Comparison of ENCODE assay signal across 30 cellular contexts in the genomic region with DNA sequence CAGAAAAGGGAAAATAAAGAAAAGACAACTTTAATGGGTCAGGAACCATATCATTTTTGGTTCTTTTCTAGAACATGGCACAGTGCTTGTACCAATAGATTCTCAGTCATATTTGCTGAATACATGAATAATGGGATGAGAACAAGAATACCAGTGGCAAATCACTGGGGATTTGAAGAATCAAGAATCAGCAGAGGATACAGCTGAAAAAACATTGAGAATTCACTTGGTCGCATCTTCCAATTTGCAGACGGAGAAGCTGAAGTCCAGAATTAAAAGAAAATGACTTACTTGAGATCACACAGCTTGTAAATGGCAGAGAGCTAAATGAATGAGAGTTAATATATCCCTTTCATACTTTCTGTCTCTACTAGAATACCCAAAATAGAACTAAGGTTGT.
"Had no signal": no experiment of that assay in that cellular context is flagged by ENCODE, and none has a peak within 500 bp of the region (broad histone marks: within the 10 kb centered on the region; RNA-seq: fewer than 3 reads in every experiment).

No MANE protein-coding gene starts in this region.

- DNase-seq: activated B cell treated with CpG ODN at 0.5 μM for 24 hours; activated CD4-positive, alpha-beta memory T cell treated with anti-CD3 and anti-CD28 coated beads for 36 hours; activated CD4-positive, alpha-beta T cell treated with anti-CD3 and anti-CD28 coated beads for 4 hours; activated CD4-positive, alpha-beta T cell treated with anti-CD3 and anti-CD28 coated beads, Interleukin-2, amount 10 ng/mL, durations not matched to agents 24 days and 14 days; activated CD4-positive, alpha-beta T cell treated with anti-CD3 and anti-CD28 coated beads, Interleukin-2, amount 50 U/mL, for 1 hour; activated CD4-positive, alpha-beta T cell treated with anti-CD3 and anti-CD28 coated beads, Interleukin-2, amount 50 U/mL, for 4 hours; activated CD4-positive, CD25-positive, alpha-beta regulatory T cell treated with anti-CD3 and anti-CD28 coated beads, Interleukin-2, amount 50 U/mL, for 72 hours; activated CD8-positive, alpha-beta memory T cell treated with anti-CD3 and anti-CD28 coated beads, Interleukin-2, amount 50 U/mL, for 4 hours; activated CD8-positive, alpha-beta T cell treated with anti-CD3 and anti-CD28 coated beads for 36 hours; activated effector memory CD4-positive, alpha-beta T cell treated with anti-CD3 and anti-CD28 coated beads, Interleukin-2, amount 50 U/mL, for 16 hours; activated gamma-delta T cell treated with Interleukin-2 at 50 U/mL for 16 hours; activated naive CD4-positive, alpha-beta T cell; activated naive CD4-positive, alpha-beta T cell treated with anti-CD3 and anti-CD28 coated beads for 36 hours; activated naive CD4-positive, alpha-beta T cell treated with anti-CD3 and anti-CD28 coated beads, Interleukin-2, amount 50 U/mL, for 16 hours; activated naive CD8-positive, alpha-beta T cell treated with anti-CD3 and anti-CD28 coated beads for 36 hours; activated T-cell treated with anti-CD3 and anti-CD28 coated beads for 4 hours; activated T-cell treated with anti-CD3 and anti-CD28 coated beads, Interleukin-2, amount 50 U/mL, for 1 hour; activated T-cell treated with anti-CD3 and anti-CD28 coated beads, Interleukin-2, amount 50 U/mL, for 4 hours; activated T-cell treated with anti-CD3 and anti-CD28 coated beads, Interleukin-2, amount 50 U/mL, for 72 hours; adrenal gland; amniotic stem cell; aorta; central memory CD4-positive, alpha-beta T cell; T-helper 1 cell; T-helper 2 cell; T-helper 9 cell had no signal

- H3K4me1 ChIP-seq: adrenal gland, breast epithelium had no signal

- H3K27me3 ChIP-seq: adrenal gland, breast epithelium had no signal

- H3K9me3 ChIP-seq: adrenal gland, breast epithelium had no signal

- H3K36me3 ChIP-seq: adrenal gland, breast epithelium had no signal

- ATAC-seq: activated CD8-positive, alpha-beta T cell treated with anti-CD3 and anti-CD28 coated beads for 36 hours; activated naive CD4-positive, alpha-beta T cell treated with anti-CD3 and anti-CD28 coated beads, Interleukin-2, amount 50 U/mL, for 72 hours; activated T-cell treated with anti-CD3 and anti-CD28 coated beads, Interleukin-2, amount 50 U/mL, for 4 hours; activated T-cell treated with anti-CD3 and anti-CD28 coated beads, Interleukin-2, amount 50 U/mL, for 72 hours; activated T-helper 17 cell treated with anti-CD3 and anti-CD28 coated beads, Interleukin-2, amount 50 U/mL, for 72 hours had no signal

- H3K4me3 ChIP-seq: adrenal gland, breast epithelium had no signal

- H3K27ac ChIP-seq: adrenal gland, breast epithelium, VCaP had no signal
